ENCODE assay signal across 9 cellular contexts in genomic region chr6:22026160-22026678, GRCh38.
DNase-seq lines count a peak whose midpoint lies in the region; ATAC-seq and TF ChIP-seq lines count a peak whose summit lies in the region.
"Had no signal": no experiment of that assay in that cellular context is flagged by ENCODE, and none has a peak within 500 bp of the region (broad histone marks: within the 10 kb centered on the region; RNA-seq: fewer than 3 reads in every experiment).

No MANE protein-coding gene starts in this region.

- H3K9ac ChIP-seq in trophoblast cell (ENCODE audit: low read length): no peak overlapping the region

- CTCF ChIA-PET in activated CD8-positive, alpha-beta T cell treated with anti-CD3 and anti-CD28 coated beads for 36 hours (lab: Charles Lee): interaction anchor here (0.7 to 1.6 kb wide), 3 partner anchors 9 to 17 kb away, joined by 3 to 5 read pairs (median 3); no protein-coding TSS in a partner anchor

- ATAC-seq in GM18868 (IDR thresholded peaks at IDR 0.05; ENCODE audit: unreplicated experiment) (peak; percentile 2), HG02938 (IDR thresholded peaks at IDR 0.05; ENCODE audit: unreplicated experiment) (peak; percentile 1)
- peak; percentile 34 for ATAC-seq in activated CD8-positive, alpha-beta T cell treated with anti-CD3 and anti-CD28 coated beads for 36 hours

- WGBS in trophoblast cell (ENCODE audit: extremely low coverage, insufficient coverage, insufficient read length): no CpG with 5 or more reads among the region's 5 CpGs

- H3K18ac ChIP-seq in trophoblast cell (ENCODE audit: low read length): no peak overlapping the region

- H3K14ac ChIP-seq in trophoblast cell (ENCODE audit: low read length): no peak overlapping the region

- H2BK5ac ChIP-seq in trophoblast cell (ENCODE audit: low read depth, low read length, poor library complexity): peak overlapping the region; percentile 77

- H3K36me3 Mint-ChIP-seq in activated CD8-positive, alpha-beta T cell treated with anti-CD3 and anti-CD28 coated beads for 36 hours (ENCODE audit: low read depth): peaks cover 2% of the 10 kb centered on the region

- peak overlapping the region; percentile 5 for H3K4me2 ChIP-seq in trophoblast cell (ENCODE audit: low read length)

- peaks cover 21% of the 10 kb centered on the region for H3K79me1 ChIP-seq in trophoblast cell (ENCODE audit: low read length)

- intact Hi-C loops in activated CD8-positive, alpha-beta T cell treated with anti-CD3 and anti-CD28 coated beads for 36 hours (cut with micrococcal nuclease): no loop called here

- H3K9me3 Mint-ChIP-seq in activated CD8-positive, alpha-beta T cell treated with anti-CD3 and anti-CD28 coated beads for 36 hours: peaks cover 2% of the 10 kb centered on the region

- peak overlapping the region; percentile 53 for H4K8ac ChIP-seq in trophoblast cell (ENCODE audit: low read depth, low read length)

- no peak overlapping the region for H4K12ac ChIP-seq in trophoblast cell (ENCODE audit: low read depth, low read length)

- H2AFZ ChIP-seq in trophoblast cell (ENCODE audit: insufficient read depth, low read length, poor library complexity): no peak overlapping the region

- no peak for TF ChIP-seq CTCF in activated CD8-positive, alpha-beta T cell treated with anti-CD3 and anti-CD28 coated beads for 36 hours (IDR thresholded peaks at IDR 0.05)

- no peaks in the 10 kb centered on the region for H3K27me3 Mint-ChIP-seq in activated CD8-positive, alpha-beta T cell treated with anti-CD3 and anti-CD28 coated beads for 36 hours

- POLR2A ChIA-PET in activated CD8-positive, alpha-beta T cell treated with anti-CD3 and anti-CD28 coated beads for 36 hours (lab: Charles Lee): no interaction called here

- H2BK120ac ChIP-seq in trophoblast cell (ENCODE audit: insufficient read depth, low read length, poor library complexity): no peak overlapping the region

- H3K23ac ChIP-seq in trophoblast cell (ENCODE audit: low read length): no peak overlapping the region

- H2AK5ac ChIP-seq in trophoblast cell (ENCODE audit: low read length): no peak overlapping the region

- H3K4me1 Mint-ChIP-seq in activated CD8-positive, alpha-beta T cell treated with anti-CD3 and anti-CD28 coated beads for 36 hours (ENCODE audit: low read depth): peaks cover 30% of the 10 kb centered on the region

- peaks cover 6% of the 10 kb centered on the region for H3K9me3 ChIP-seq in trophoblast cell (ENCODE audit: insufficient read depth, low read depth, low read length)

- peak overlapping the region; percentile 83 for H2BK12ac ChIP-seq in trophoblast cell (ENCODE audit: low read length)

- peak overlapping the region; percentile 96 for H3K27ac ChIP-seq in trophoblast cell (ENCODE audit: low read depth, low read length)

- H3K4me3 ChIP-seq in trophoblast cell (ENCODE audit: low read depth, low read length): no peak overlapping the region
- H3K4me3 ChIP-seq in H7 (ENCODE audit: insufficient read depth, low read depth, low read length): no peak overlapping the region

- H3K4ac ChIP-seq in trophoblast cell (ENCODE audit: low read depth, low read length): no peak overlapping the region

- DNase-seq in activated CD8-positive, alpha-beta T cell treated with anti-CD3 and anti-CD28 coated beads for 36 hours: no peak
- DNase-seq in trophoblast cell (no peak), H7 (no peak), AG20443 (ENCODE audit: low spot score) (no peak), kidney glomerular epithelial cell (lab: John Stamatoyannopoulos, UW) (no peak)
- DNase-seq: activated naive CD4-positive, alpha-beta T cell treated with anti-CD3 and anti-CD28 coated beads, Interleukin-2, amount 50 U/mL, for 16 hours; NCI-H526 treated with DMSO at 0.1 percent for 48 hours had no signal

- H3K27ac Mint-ChIP-seq in activated CD8-positive, alpha-beta T cell treated with anti-CD3 and anti-CD28 coated beads for 36 hours: peak overlapping the region; percentile 37

- H3K4me1 ChIP-seq in trophoblast cell (ENCODE audit: control insufficient read depth in 1 of 2, insufficient read depth in 2 of 2, low read length in 2 of 2): peaks cover 9% of the 10 kb centered on the region in 2 experiments

- peaks cover 3% of the 10 kb centered on the region for H3K79me2 ChIP-seq in trophoblast cell (ENCODE audit: control insufficient read depth, insufficient read depth, low read length, poor library complexity)

- H4K91ac ChIP-seq in trophoblast cell (ENCODE audit: low read depth, low read length): no peak overlapping the region

- no peaks in the 10 kb centered on the region for H3K27me3 ChIP-seq in trophoblast cell (ENCODE audit: insufficient read depth, low read length)
- H3K27me3 ChIP-seq in H7 (ENCODE audit: control insufficient read depth, insufficient read depth, low read length): no peaks in the 10 kb centered on the region

- no peak overlapping the region for H3K4me3 Mint-ChIP-seq in activated CD8-positive, alpha-beta T cell treated with anti-CD3 and anti-CD28 coated beads for 36 hours

- H3K36me3 ChIP-seq in trophoblast cell (ENCODE audit: control insufficient read depth in 1 of 2, insufficient read depth in 2 of 2, low read length in 2 of 2) (peaks cover 9 to 10% of the 10 kb centered on the region in 2 experiments), H7 (replicated peaks; ENCODE audit: control insufficient read depth, insufficient read depth, low read length) (peaks cover 1% of the 10 kb centered on the region)
